7 cellular contexts compared by ENCODE assay signal in the genomic region with DNA sequence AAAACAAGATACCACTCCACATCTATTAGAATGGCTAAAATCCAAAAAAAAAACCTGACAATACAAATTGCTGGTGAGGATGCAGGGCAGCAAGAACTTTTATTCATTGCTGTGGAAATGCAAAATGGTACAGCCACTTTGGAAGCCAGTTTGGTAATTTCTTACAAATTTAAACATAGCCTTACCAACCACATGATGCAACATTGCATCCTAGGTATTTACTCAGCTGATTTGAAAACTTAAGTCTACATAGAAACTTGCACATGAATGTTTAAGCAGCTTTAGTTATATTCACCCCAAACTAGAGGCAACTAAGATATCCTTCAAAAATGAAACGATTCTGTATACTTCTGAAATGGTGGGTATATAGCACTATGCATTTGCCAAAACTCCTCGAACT.
"Had no signal": no experiment of that assay in that cellular context is flagged by ENCODE, and none has a peak within 500 bp of the region (broad histone marks: within the 10 kb centered on the region; RNA-seq: fewer than 3 reads in every experiment).

No MANE protein-coding gene starts in this region.

- DNase-seq: IMR-90, KBM-7, KG1 had no signal

- H3K27ac ChIP-seq: HL-60, KMS-11 had no signal

- ATAC-seq: HepG2 had no signal

- FAIRE-seq: HepG2, HTR-8/SVneo had no signal

- H3K4me2 ChIP-seq: KMS-11 had no signal

- H3K9ac ChIP-seq: KMS-11 had no signal
